In genomic region chr12:93441111-93441616, GRCh38 we compare ENCODE assay signal across 8 cellular contexts. TPM values are rescaled to one million over a fixed set of nuclear protein-coding genes. Genes with fewer than 3 reads are reported as not detected.
A peak's percentile ranks its signal among the peaks of the same experiment; 100 is the strongest.
DNase-seq lines count a peak whose midpoint lies in the region; ATAC-seq, FAIRE-seq and TF ChIP-seq lines count a peak whose summit lies in the region.

No MANE protein-coding gene starts in this region.

- H3K4me1 ChIP-seq in astrocyte (ENCODE audit: insufficient read depth, low read length) (peaks cover 20% of the 10 kb centered on the region), iPS-15b (ENCODE audit: control insufficient read depth, insufficient read depth, low read length) (peaks cover 25% of the 10 kb centered on the region), small intestine (ENCODE audit: control insufficient read depth in 2 of 2, insufficient read depth in 1 of 2, low read depth in 1 of 2, low read length in 1 of 2) (peaks cover 0 to 8% of the 10 kb centered on the region in 2 donors)

- peak overlapping the region; percentile 98 for H3K4me3 Mint-ChIP-seq in astrocyte (ENCODE audit: unreplicated experiment)

- DNase-seq in AG09309 (ENCODE audit: low read depth) = no peak
- DNase-seq in astrocyte (ENCODE audit: low read depth) = no peak
- peak; percentile 51 for DNase-seq in small intestine
- DNase-seq in superior temporal gyrus (ENCODE audit: extremely low spot score) = no peak
- no peak for DNase-seq in NCI-H2171 (lab: John Stamatoyannopoulos, UW)

- H3K27me3 ChIP-seq in astrocyte (ENCODE audit: insufficient read depth, low read length) (no peaks in the 10 kb centered on the region), iPS-15b (ENCODE audit: control insufficient read depth, insufficient read depth, low read length) (no peaks in the 10 kb centered on the region), small intestine (ENCODE audit: control insufficient read depth in 2 of 2, insufficient read depth in 2 of 2, low read length in 2 of 2) (no peaks in the 10 kb centered on the region)

- no peaks in the 10 kb centered on the region for H3K9me3 Mint-ChIP-seq in astrocyte (ENCODE audit: unreplicated experiment)

- peaks cover 56% of the 10 kb centered on the region for H3K79me2 ChIP-seq in astrocyte (ENCODE audit: insufficient read depth, low read length)

- WGBS in small intestine, 3 donors = 0% methylated on average over 26 to 55 of the region's 55 CpGs

- FAIRE-seq in astrocyte (lab: Jason Lieb, UNC) = no peak
- no peak for FAIRE-seq in small intestine (lab: Jason Lieb, UNC)

- peaks cover 40% of the 10 kb centered on the region for H3K4me1 Mint-ChIP-seq in astrocyte (ENCODE audit: low read depth, unreplicated experiment)

- peak overlapping the region; percentile 93 for H3K4me2 ChIP-seq in astrocyte (ENCODE audit: low read length)

- peak; percentile 14 for ATAC-seq in GM21723 (IDR thresholded peaks at IDR 0.05; ENCODE audit: unreplicated experiment)
- ATAC-seq in SK-N-SH treated with all-trans-retinoic acid at 6 μM for 48 hours = peak; percentile 4; the same call in 2 of the 3 replicates

- H3K27ac ChIP-seq in astrocyte (ENCODE audit: low read depth, low read length) (peak overlapping the region; percentile 91), small intestine (ENCODE audit: low read depth in 1 of 2, low read length in 1 of 2) (peak overlapping the region; percentile 84 to 91)

- no peak for TF ChIP-seq CTCF in AG09309 (IDR thresholded peaks at IDR 0.05; ENCODE audit: control insufficient read depth, insufficient read depth, low read depth, low read length, missing control alignments)
- TF ChIP-seq CTCF in astrocyte (IDR thresholded peaks at IDR 0.05; ENCODE audit: insufficient read depth, low read depth, low read length) = no peak

- peak overlapping the region; percentile 69 for H3K4me3 ChIP-seq in AG09309 (ENCODE audit: control insufficient read depth, low read depth, low read length)
- peak overlapping the region; percentile 92 for H3K4me3 ChIP-seq in astrocyte (ENCODE audit: insufficient read depth, low read depth, low read length)
- peak overlapping the region; percentile 93 for H3K4me3 ChIP-seq in iPS-15b (ENCODE audit: low read depth, low read length)
- H3K4me3 ChIP-seq in small intestine (ENCODE audit: low read depth in 1 of 2, low read length in 2 of 2) = peak overlapping the region; percentile 92 to 100

- H2AFZ ChIP-seq in astrocyte (ENCODE audit: low read depth, low read length) = peak overlapping the region; percentile 16

- peak overlapping the region; percentile 89 for H3K9ac ChIP-seq in astrocyte (ENCODE audit: low read length)
- H3K9ac ChIP-seq in iPS-15b (ENCODE audit: low read depth, low read length) = peak overlapping the region; percentile 80

- H3K9me3 ChIP-seq in astrocyte (ENCODE audit: insufficient read depth, low read depth, low read length) (no peaks in the 10 kb centered on the region), iPS-15b (ENCODE audit: control insufficient read depth, insufficient read depth, low read length) (no peaks in the 10 kb centered on the region), small intestine (ENCODE audit: control insufficient read depth, low read depth) (no peaks in the 10 kb centered on the region)

- no peaks in the 10 kb centered on the region for H3K27me3 Mint-ChIP-seq in astrocyte (ENCODE audit: low read depth, unreplicated experiment)

- H3K36me3 ChIP-seq in astrocyte (ENCODE audit: insufficient read depth, low read length) (no peaks in the 10 kb centered on the region), iPS-15b (ENCODE audit: control insufficient read depth, insufficient read depth, low read length) (no peaks in the 10 kb centered on the region), small intestine (ENCODE audit: control insufficient read depth in 2 of 2, insufficient read depth in 2 of 2, low read length in 2 of 2) (no peaks in the 10 kb centered on the region)

- no peaks in the 10 kb centered on the region for H3K36me3 Mint-ChIP-seq in astrocyte (ENCODE audit: low read depth, unreplicated experiment)

- H4K20me1 ChIP-seq in astrocyte (ENCODE audit: insufficient read depth, low read length) = peaks cover 50% of the 10 kb centered on the region

- peak overlapping the region; percentile 96 for H3K27ac Mint-ChIP-seq in astrocyte (ENCODE audit: unreplicated experiment)

TF ChIP-seq in SK-N-SH treated with all-trans-retinoic acid at 6 μM for 48 hours, 23 proteins besides CTCF, POLR2A, EP300 and RAD21 (continues in another document):
- no peak for TF ChIP-seq CSRNP3 (CRISPR knock-in tag; IDR thresholded peaks at IDR 0.05)
- TF ChIP-seq ZNF8 (CRISPR knock-in tag; IDR thresholded peaks at IDR 0.05) = no peak
- TF ChIP-seq ARNTL (CRISPR knock-in tag; IDR thresholded peaks at IDR 0.05; ENCODE audit: borderline replicate concordance, low read depth) = no peak
- no peak for TF ChIP-seq TSHZ2 (CRISPR knock-in tag; IDR thresholded peaks at IDR 0.05)
- no peak for TF ChIP-seq POU6F1 (CRISPR knock-in tag; IDR thresholded peaks at IDR 0.05; ENCODE audit: borderline replicate concordance, low read depth)
- no peak for TF ChIP-seq RARB (CRISPR knock-in tag; IDR thresholded peaks at IDR 0.05)
- no peak for TF ChIP-seq ZFP3 (CRISPR knock-in tag; IDR thresholded peaks at IDR 0.05)
- TF ChIP-seq SNAI2 (CRISPR knock-in tag; IDR thresholded peaks at IDR 0.05) = no peak
- TF ChIP-seq TCF4 (CRISPR knock-in tag; IDR thresholded peaks at IDR 0.05; ENCODE audit: borderline replicate concordance) = no peak
- TF ChIP-seq ZNF70 (CRISPR knock-in tag; IDR thresholded peaks at IDR 0.05) = no peak
- no peak for TF ChIP-seq ZFP30 (CRISPR knock-in tag; IDR thresholded peaks at IDR 0.05)
- no peak for TF ChIP-seq ZNF565 (CRISPR knock-in tag; conservative IDR thresholded peaks at IDR 0.05; ENCODE audit: low read depth)
- no peak for TF ChIP-seq BACH2 (CRISPR knock-in tag; IDR thresholded peaks at IDR 0.05; ENCODE audit: borderline replicate concordance)
- TF ChIP-seq GLIS3 (CRISPR knock-in tag; IDR thresholded peaks at IDR 0.05) = no peak
- TF ChIP-seq TOX (CRISPR knock-in tag; IDR thresholded peaks at IDR 0.05; ENCODE audit: borderline replicate concordance) = no peak

RNA-seq across cellular contexts. Expression of gene UBE2N, which starts 0.6 kb away (rescaled TPM):
- total RNA-seq in astrocyte = 113 and 129 TPM in 2 replicates
- 10 to 100 TPM; 47.0 to 70.4 (median 49.4) TPM for polyA plus RNA-seq in small intestine

RNA-seq across cellular contexts. Expression of gene MRPL42, which starts 26.1 kb away (rescaled TPM):
- total RNA-seq in astrocyte = 65.6 and 73.8 TPM in 2 replicates
- 10 to 100 TPM; 41.3 to 53.4 (median 42.5) TPM for polyA plus RNA-seq in small intestine
